In genomic region chr4:102867278-102868152, GRCh38 we compare ENCODE assay signal across 8 cellular contexts. TPM values are rescaled to one million over a fixed set of nuclear protein-coding genes. Genes with fewer than 3 reads are reported as not detected.
DNase-seq lines count a peak whose midpoint lies in the region; FAIRE-seq and TF ChIP-seq lines count a peak whose summit lies in the region.

No MANE protein-coding gene starts in this region.

- CTCF ChIA-PET in endothelial cell of umbilical vein (lab: Charles Lee), result interaction anchor here (1.0 to 1.8 kb wide), 2 partner anchors 39 to 247 kb away, joined by 3 to 8 read pairs; no protein-coding TSS in a partner anchor

- POLR2A ChIA-PET in endothelial cell of umbilical vein (lab: Charles Lee), result interaction anchor here (2.5 kb wide), 1 partner anchor 40 kb away, joined by 35 read pairs; the partner anchor contains the start of gene UBE2D3

- peaks cover 7% of the 10 kb centered on the region for H3K9me3 Mint-ChIP-seq in activated CD4-positive, alpha-beta T cell treated with anti-CD3 and anti-CD28 coated beads, Interleukin-2, amount 10 ng/mL, durations not matched to agents 24 days and 14 days

- no peak for DNase-seq in activated CD4-positive, alpha-beta T cell treated with anti-CD3 and anti-CD28 coated beads, Interleukin-2, amount 10 ng/mL, durations not matched to agents 24 days and 14 days
- DNase-seq in activated CD4-positive, alpha-beta T cell treated with anti-CD3 and anti-CD28 coated beads, Interleukin-2, amount 50 U/mL, for 1 hour, result no peak
- DNase-seq in Peyer's patch (no peak), endothelial cell of umbilical vein (ENCODE audit: low read depth, low spot score) (no peak), retinal pigment epithelial cell (ENCODE audit: low read depth) (no peak), NCI-H187 treated with DMSO at 0.1 percent for 48 hours (lab: John Stamatoyannopoulos, UW) (no peak), NCI-H345 (lab: John Stamatoyannopoulos, UW) (no peak), NCI-H446 treated with DMSO at 0.1 percent for 48 hours (lab: John Stamatoyannopoulos, UW) (no peak)

- FAIRE-seq in endothelial cell of umbilical vein (lab: Jason Lieb, UNC), result no peak

- H3K4me3 ChIP-seq in Peyer's patch (peak overlapping the region; percentile 63 to 78 (median 66)), endothelial cell of umbilical vein (replicated peaks in 1 of 3; ENCODE audit: insufficient read depth in 1 of 3, low read depth in 1 of 3, low read length in 3 of 3) (peak overlapping the region in 1 of 3 experiments; percentile 78), retinal pigment epithelial cell (ENCODE audit: low read length) (peak overlapping the region; percentile 86)

- no peak for TF ChIP-seq CTCF in Peyer's patch (IDR thresholded peaks at IDR 0.05)
- no peak for TF ChIP-seq CTCF in endothelial cell of umbilical vein (IDR thresholded peaks at IDR 0.05; ENCODE audit: extremely low read depth in 1 of 2, insufficient read depth in 1 of 2, low read depth in 1 of 2, low read length in 2 of 2)
- no peak for TF ChIP-seq CTCF in retinal pigment epithelial cell (conservative IDR thresholded peaks at IDR 0.05; ENCODE audit: low read depth, low read length)

- dilution Hi-C loops in endothelial cell of umbilical vein (cut with MboI; ENCODE audit: extremely low pct_ligation_motif_present, low sequenced_read_pairs), result no loop called here

- H3K36me3 ChIP-seq in Peyer's patch (no peaks in the 10 kb centered on the region), endothelial cell of umbilical vein (ENCODE audit: control insufficient read depth in 2 of 2, extremely low read depth in 1 of 2, insufficient read depth in 2 of 2, low read length in 2 of 2) (no peaks in the 10 kb centered on the region)

- H3K4me1 ChIP-seq in Peyer's patch (peaks cover 0 to 14% (median 3%) of the 10 kb centered on the region in 4 donors), endothelial cell of umbilical vein (ENCODE audit: control insufficient read depth, extremely low read depth, insufficient read depth, low read length) (peaks cover 25% of the 10 kb centered on the region)

- H3K27me3 Mint-ChIP-seq in activated CD4-positive, alpha-beta T cell treated with anti-CD3 and anti-CD28 coated beads, Interleukin-2, amount 10 ng/mL, durations not matched to agents 24 days and 14 days, result no peaks in the 10 kb centered on the region

- no peaks in the 10 kb centered on the region for H4K20me1 ChIP-seq in endothelial cell of umbilical vein (replicated peaks; ENCODE audit: control insufficient read depth, extremely low read depth, insufficient read depth, low read length)

- no peaks in the 10 kb centered on the region for H3K27me3 ChIP-seq in Peyer's patch
- no peaks in the 10 kb centered on the region for H3K27me3 ChIP-seq in endothelial cell of umbilical vein (ENCODE audit: control insufficient read depth in 2 of 2, insufficient read depth in 2 of 2, low read length in 2 of 2)

- intact Hi-C loops in activated CD4-positive, alpha-beta T cell treated with anti-CD3 and anti-CD28 coated beads, Interleukin-2, amount 10 ng/mL, durations not matched to agents 24 days and 14 days (cut with micrococcal nuclease), result loop anchor here (1.0 to 5.0 kb wide), 3 partner anchors 40 to 230 kb away; partner anchors contain the start of genes BDH2, MANBA and UBE2D3
- intact Hi-C loops in endothelial cell of umbilical vein (cut with micrococcal nuclease), result loop anchor here (2.0 to 5.0 kb wide), 8 partner anchors 105 to 730 kb away; partner anchors contain the start of genes BDH2, MANBA, NFKB1 and SLC9B1

- H3K4me3 Mint-ChIP-seq in activated CD4-positive, alpha-beta T cell treated with anti-CD3 and anti-CD28 coated beads, Interleukin-2, amount 10 ng/mL, durations not matched to agents 24 days and 14 days, result peak overlapping the region; percentile 93

- H3K27ac ChIP-seq in Peyer's patch, result peak overlapping the region; percentile 93 to 96 (median 95)
- H3K27ac ChIP-seq in endothelial cell of umbilical vein (ENCODE audit: insufficient read depth, low read depth, low read length), result no peak overlapping the region

- H3K4me2 ChIP-seq in endothelial cell of umbilical vein (ENCODE audit: insufficient read depth, low read length), result peak overlapping the region; percentile 66

- TF ChIP-seq POLR2A in Peyer's patch (IDR thresholded peaks at IDR 0.05) (no peak), endothelial cell of umbilical vein (IDR thresholded peaks at IDR 0.05; ENCODE audit: low read depth, low read length) (no peak)

- no peaks in the 10 kb centered on the region for H3K9me1 ChIP-seq in endothelial cell of umbilical vein (replicated peaks; ENCODE audit: control insufficient read depth, extremely low read depth, insufficient read depth, low read length)

- peak overlapping the region; percentile 99 for H3K27ac Mint-ChIP-seq in activated CD4-positive, alpha-beta T cell treated with anti-CD3 and anti-CD28 coated beads, Interleukin-2, amount 10 ng/mL, durations not matched to agents 24 days and 14 days

- H3K79me2 ChIP-seq in endothelial cell of umbilical vein (ENCODE audit: control insufficient read depth, insufficient read depth, low read length), result peaks cover 15% of the 10 kb centered on the region

- no TSS peak for BruUV-seq in endothelial cell of umbilical vein (replicated peaks; lab: Mats Ljungman, UMichigan)

- peaks cover 55% of the 10 kb centered on the region for H3K4me1 Mint-ChIP-seq in activated CD4-positive, alpha-beta T cell treated with anti-CD3 and anti-CD28 coated beads, Interleukin-2, amount 10 ng/mL, durations not matched to agents 24 days and 14 days

- peaks cover 36% of the 10 kb centered on the region for H3K36me3 Mint-ChIP-seq in activated CD4-positive, alpha-beta T cell treated with anti-CD3 and anti-CD28 coated beads, Interleukin-2, amount 10 ng/mL, durations not matched to agents 24 days and 14 days (ENCODE audit: low read depth)

- H2AFZ ChIP-seq in endothelial cell of umbilical vein (ENCODE audit: low read depth, low read length), result peak overlapping the region; percentile 93

- H3K9ac ChIP-seq in endothelial cell of umbilical vein (replicated peaks; ENCODE audit: extremely low read depth, insufficient read depth, low read length), result no peak overlapping the region

- H3K9me3 ChIP-seq in Peyer's patch, result no peaks in the 10 kb centered on the region
- no peaks in the 10 kb centered on the region for H3K9me3 ChIP-seq in endothelial cell of umbilical vein (replicated peaks; ENCODE audit: control insufficient read depth, insufficient read depth, low read length)

TF ChIP-seq in endothelial cell of umbilical vein, 7 proteins besides CTCF, POLR2A, EP300 and RAD21:
- TF ChIP-seq MYC (IDR thresholded peaks at IDR 0.05; ENCODE audit: low read depth, low read length) (no peak), FOS (IDR thresholded peaks at IDR 0.05; ENCODE audit: borderline replicate concordance, insufficient read depth, low read length) (no peak), EZH2 (IDR thresholded peaks at IDR 0.05; ENCODE audit: borderline replicate concordance, low read depth, low read length, severe bottlenecking) (no peak), MAX (IDR thresholded peaks at IDR 0.05; ENCODE audit: insufficient read depth, insufficient read length) (no peak), JUN (IDR thresholded peaks at IDR 0.05; ENCODE audit: borderline replicate concordance, insufficient read depth, insufficient read length, low read depth) (no peak), GATA2 (IDR thresholded peaks at IDR 0.05; ENCODE audit: insufficient read depth, insufficient read length, low read depth, low read length) (no peak), POLR2AphosphoS5 (IDR thresholded peaks at IDR 0.05; ENCODE audit: insufficient read depth, low read depth, low read length) (no peak)

RNA-seq across cellular contexts. Expression of gene CISD2, which starts 1.3 kb away (rescaled TPM):
- total RNA-seq in activated CD4-positive, alpha-beta T cell treated with anti-CD3 and anti-CD28 coated beads, Interleukin-2, amount 10 ng/mL, durations not matched to agents 24 days and 14 days, result 43.9 and 48.5 TPM in 2 replicates
- 10 to 100 TPM in 2 of 4 donors, 1 to 10 TPM in 2; 5.0 to 21.4 (median 9.3) TPM for total RNA-seq in Peyer's patch
- total RNA-seq in endothelial cell of umbilical vein, result 26.5 and 28.4 TPM in 2 replicates
- 13.5 and 14.6 TPM in 2 replicates for polyA plus RNA-seq in endothelial cell of umbilical vein
- 18.9 and 21.7 TPM in 2 replicates for polyA plus RNA-seq in endothelial cell of umbilical vein (2011; cell fraction: cytosol; rRNA removed)
- 5.9 and 6.4 TPM in 2 replicates for polyA plus RNA-seq in endothelial cell of umbilical vein (2011; cell fraction: nucleus; rRNA removed)
- polyA plus RNA-seq in endothelial cell of umbilical vein (2012), result 20.5 and 29.8 TPM in 2 replicates
- 20.7 and 28.5 TPM in 2 replicates for polyA minus RNA-seq in endothelial cell of umbilical vein
- 15.7 TPM for polyA minus RNA-seq in endothelial cell of umbilical vein (2011; cell fraction: cytosol; rRNA and poly(A)+ RNA removed)
- 4.2 TPM in 2 replicates for polyA minus RNA-seq in endothelial cell of umbilical vein (2011; cell fraction: nucleus; rRNA and poly(A)+ RNA removed)

RNA-seq across cellular contexts. Expression of gene UBE2D3, which starts 40.2 kb away (rescaled TPM):
- total RNA-seq in activated CD4-positive, alpha-beta T cell treated with anti-CD3 and anti-CD28 coated beads, Interleukin-2, amount 10 ng/mL, durations not matched to agents 24 days and 14 days, result 488 TPM in 2 replicates
- total RNA-seq in Peyer's patch (100 to 1,000 TPM; 240 to 373 (median 308) TPM), endothelial cell of umbilical vein (279 and 288 TPM in 2 replicates)
- polyA plus RNA-seq in endothelial cell of umbilical vein, result 388 and 399 TPM in 2 replicates
- polyA plus RNA-seq in endothelial cell of umbilical vein (2011; cell fraction: cytosol; rRNA removed), result 350 and 364 TPM in 2 replicates
- polyA plus RNA-seq in endothelial cell of umbilical vein (2011; cell fraction: nucleus; rRNA removed), result 360 and 376 TPM in 2 replicates
- polyA plus RNA-seq in endothelial cell of umbilical vein (2012), result 215 and 278 TPM in 2 replicates
- polyA minus RNA-seq in endothelial cell of umbilical vein, result 278 and 331 TPM in 2 replicates
- polyA minus RNA-seq in endothelial cell of umbilical vein (2011; cell fraction: cytosol; rRNA and poly(A)+ RNA removed), result 121 TPM
- 266 and 296 TPM in 2 replicates for polyA minus RNA-seq in endothelial cell of umbilical vein (2011; cell fraction: nucleus; rRNA and poly(A)+ RNA removed)
